Comparison of ENCODE assay signal across 9 cellular contexts in genomic region chr16:4272114-4272954, GRCh38. TPM values are rescaled to one million over a fixed set of nuclear protein-coding genes. Genes with fewer than 3 reads are reported as not detected.
A peak's percentile ranks its signal among the peaks of the same experiment; 100 is the strongest.
DNase-seq lines count a peak whose midpoint lies in the region; ATAC-seq, FAIRE-seq and TF ChIP-seq lines count a peak whose summit lies in the region.
"Had no signal": no experiment of that assay in that cellular context is flagged by ENCODE, and none has a peak within 500 bp of the region (broad histone marks: within the 10 kb centered on the region; RNA-seq: fewer than 3 reads in every experiment).

No MANE protein-coding gene starts in this region.

- FAIRE-seq in urothelium cell line (lab: Jason Lieb, UNC): no peak
- FAIRE-seq: endometrium had no signal

- no peak for TF ChIP-seq CTCF in Calu3 (IDR thresholded peaks at IDR 0.05; ENCODE audit: unreplicated experiment)
- no peak for TF ChIP-seq CTCF in activated B cell treated with CpG ODN at 0.5 μM for 24 hours (IDR thresholded peaks at IDR 0.05)

- H4K20me1 ChIP-seq in Karpas-422 (ENCODE audit: insufficient read depth, low read depth, low read length): peaks cover 4% of the 10 kb centered on the region

- H3K9me3 ChIP-seq in Karpas-422 (ENCODE audit: low read length) (no peaks in the 10 kb centered on the region), muscle layer of duodenum (ENCODE audit: control insufficient read depth in 1 of 2, low read length in 2 of 2) (no peaks in the 10 kb centered on the region)

- H3K4me1 Mint-ChIP-seq in Calu3 (ENCODE audit: low read depth, unreplicated experiment) (no peaks in the 10 kb centered on the region), activated B cell treated with CpG ODN at 0.5 μM for 24 hours (peaks cover 10% of the 10 kb centered on the region)

- no peaks in the 10 kb centered on the region for H3K9me2 ChIP-seq in Karpas-422 (replicated peaks; ENCODE audit: insufficient read depth, low read length)

- ATAC-seq in GM19397 (IDR thresholded peaks at IDR 0.05; ENCODE audit: unreplicated experiment) (peak; percentile 11), activated B cell treated with CpG ODN at 0.5 μM for 24 hours (ENCODE audit: low read depth) (peak; percentile 18), HG03097 (IDR thresholded peaks at IDR 0.05; ENCODE audit: low FRiP score, unreplicated experiment) (no peak)

- H2AFZ ChIP-seq in Karpas-422 (ENCODE audit: low read length): peak overlapping the region; percentile 74; the same call in 1 of the 2 replicates

- peaks cover 23% of the 10 kb centered on the region for H3K4me1 ChIP-seq in Karpas-422 (ENCODE audit: low read length)
- peaks cover 0 to 10% of the 10 kb centered on the region in 2 donors for H3K4me1 ChIP-seq in muscle layer of duodenum (ENCODE audit: control insufficient read depth in 1 of 2, insufficient read depth in 2 of 2, low read length in 2 of 2)

- H3K9ac ChIP-seq in Karpas-422 (ENCODE audit: low read length): peak overlapping the region; percentile 83

- H3K4me3 ChIP-seq in Karpas-422 (ENCODE audit: low read length) (peak overlapping the region; percentile 69), muscle layer of duodenum (ENCODE audit: low read depth in 1 of 2, low read length in 2 of 2) (peak overlapping the region; percentile 68 to 98)

- peaks cover 50% of the 10 kb centered on the region for H3K79me2 ChIP-seq in Karpas-422 (ENCODE audit: low read length)

- intact Hi-C loops in Calu3 (cut with micrococcal nuclease; ENCODE audit: unreplicated experiment) (no loop called here), activated B cell treated with CpG ODN at 0.5 μM for 24 hours (cut with micrococcal nuclease) (loop anchor here (2.0 to 5.0 kb wide), 7 partner anchors 16 to 660 kb away; partner anchors contain the start of genes CREBBP, DNAJA3, NMRAL1 and PAM16)

- POLR2A ChIA-PET in activated B cell treated with CpG ODN at 0.5 μM for 24 hours (lab: Charles Lee): interaction anchor here (0.6 to 4.0 kb wide), 23 partner anchors 10 to 1121 kb away, joined by 3 to 78 read pairs (median 4); partner anchors contain the start of genes ANKS3, CDIP1, CORO7 and DNAAF8

- H3K9me3 Mint-ChIP-seq in Calu3 (ENCODE audit: low read depth, unreplicated experiment) (no peaks in the 10 kb centered on the region), activated B cell treated with CpG ODN at 0.5 μM for 24 hours (no peaks in the 10 kb centered on the region)

- H3K36me3 ChIP-seq in Karpas-422 (ENCODE audit: insufficient read depth, low read length): 0 out of 2 replicates have a peak, but pooled peaks cover 2% of the 10 kb centered on the region
- H3K36me3 ChIP-seq in muscle layer of duodenum (ENCODE audit: control insufficient read depth in 1 of 2, insufficient read depth in 2 of 2, low read length in 2 of 2): no peaks in the 10 kb centered on the region

- H3K27ac ChIP-seq in Karpas-422 (ENCODE audit: low read length) (peak overlapping the region; percentile 83), muscle layer of duodenum (ENCODE audit: low read length) (no peak overlapping the region)

- H3K27ac Mint-ChIP-seq in Calu3 (ENCODE audit: unreplicated experiment): peak overlapping the region; percentile 92
- H3K27ac Mint-ChIP-seq in activated B cell treated with CpG ODN at 0.5 μM for 24 hours: peak overlapping the region; percentile 83

- DNase-seq in Calu3: peak; percentile 53
- DNase-seq in Karpas-422: peak; percentile 82
- no peak for DNase-seq in activated B cell treated with CpG ODN at 0.5 μM for 24 hours
- DNase-seq in fibroblast of gingiva (ENCODE audit: low read depth): peak; percentile 29
- peak; percentile 79 for DNase-seq in urothelium cell line (ENCODE audit: low spot score)

- BruUV-seq in Calu3 (replicated peaks; lab: Mats Ljungman, UMichigan): no TSS peak

- H3K4me2 ChIP-seq in Karpas-422 (ENCODE audit: low read depth, low read length, poor library complexity, severe bottlenecking): peak overlapping the region; percentile 83

- H3K27me3 ChIP-seq in Karpas-422 (ENCODE audit: low read length) (no peaks in the 10 kb centered on the region), muscle layer of duodenum (ENCODE audit: low read depth, low read length) (no peaks in the 10 kb centered on the region)

- CTCF ChIA-PET in Calu3 (lab: Charles Lee) (interaction anchor here (0.6 to 3.5 kb wide), 16 partner anchors 17 to 492 kb away, joined by 3 to 41 read pairs (median 5); no protein-coding TSS in a partner anchor), activated B cell treated with CpG ODN at 0.5 μM for 24 hours (lab: Charles Lee) (interaction anchor here (1.0 to 4.8 kb wide), 3 partner anchors 18 to 59 kb away, joined by 3 to 31 read pairs (median 3); no protein-coding TSS in a partner anchor)

- H3K36me3 Mint-ChIP-seq in Calu3 (ENCODE audit: insufficient read depth, unreplicated experiment) (peaks cover 41% of the 10 kb centered on the region), activated B cell treated with CpG ODN at 0.5 μM for 24 hours (ENCODE audit: low read depth) (no peaks in the 10 kb centered on the region)

- H3K27me3 Mint-ChIP-seq in Calu3 (ENCODE audit: unreplicated experiment) (no peaks in the 10 kb centered on the region), activated B cell treated with CpG ODN at 0.5 μM for 24 hours (no peaks in the 10 kb centered on the region)

- peak overlapping the region; percentile 83 for H3K4me3 Mint-ChIP-seq in Calu3 (ENCODE audit: low read depth, unreplicated experiment)
- peak overlapping the region; percentile 89 for H3K4me3 Mint-ChIP-seq in activated B cell treated with CpG ODN at 0.5 μM for 24 hours

RNA-seq across cellular contexts. Expression of gene TFAP4, which starts 0.5 kb away (rescaled TPM):
- total RNA-seq in Calu3 (2022): 31.4 and 31.9 TPM in 2 replicates
- total RNA-seq in Karpas-422 (2014; rRNA removed; shearing (Covaris generic); ENCODE audit: low replicate concordance): 32.4 and 38.9 TPM in 2 replicates
- total RNA-seq in activated B cell treated with CpG ODN at 0.5 μM for 24 hours: 16.7 and 18.1 TPM in 2 replicates

RNA-seq across cellular contexts. Expression of gene SRL, which starts 30.5 kb away (rescaled TPM):
- total RNA-seq in Calu3 (2022): 0.12 TPM in 1 of 2 replicates, not detected in the other
- total RNA-seq in Karpas-422 (2014; rRNA removed; shearing (Covaris generic); ENCODE audit: low replicate concordance): 0.11 TPM in 1 of 2 replicates, not detected in the other
- not detected in 2 replicates for total RNA-seq in activated B cell treated with CpG ODN at 0.5 μM for 24 hours

RNA-seq across cellular contexts. Expression of gene GLIS2, which starts 43.5 kb away (rescaled TPM):
- total RNA-seq in Calu3 (2022) (22.1 and 24.5 TPM in 2 replicates), activated B cell treated with CpG ODN at 0.5 μM for 24 hours (not detected in 2 replicates)
- 0.07 TPM in 1 of 2 replicates, not detected in the other for total RNA-seq in Karpas-422 (2014; rRNA removed; shearing (Covaris generic); ENCODE audit: low replicate concordance)

Comparison
In these comparisons a context has a peak if more than half of its experiments do, and no peak if none do; other contexts are left out.
1. RNA of gene GLIS2, which starts 43.5 kb away (total RNA-seq): 22.1 to 24.5 TPM in Calu3; 0.07 TPM in Karpas-422 and not detected in activated B cell treated with CpG ODN at 0.5 μM for 24 hours; every median in the first group is over 10 times any median in the second.